Comparison of ENCODE assay signal across 26 cellular contexts in the genomic region with DNA sequence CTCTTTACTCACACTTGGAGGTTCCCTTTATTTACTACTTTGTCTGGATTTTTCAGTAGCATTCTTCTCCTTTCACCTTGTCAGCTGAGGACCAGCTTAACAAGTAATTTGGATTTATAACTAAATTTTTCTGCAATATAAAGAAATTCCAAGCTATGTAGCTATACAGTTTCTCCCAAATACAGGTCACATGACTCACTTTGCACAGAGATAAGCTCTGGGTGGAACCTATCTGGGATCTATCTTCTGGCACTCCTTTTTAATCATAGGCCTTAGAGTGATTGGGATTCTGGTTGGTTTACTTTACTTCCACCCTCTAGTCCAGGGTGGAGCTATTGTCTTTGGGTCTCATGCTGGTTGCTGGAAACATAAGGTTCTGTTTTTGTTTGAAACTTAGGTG. TPM values are rescaled to one million over a fixed set of nuclear protein-coding genes. Genes with fewer than 3 reads are reported as not detected.
DNase-seq lines count a peak whose midpoint lies in the region; ATAC-seq, FAIRE-seq and TF ChIP-seq lines count a peak whose summit lies in the region.
"Had no signal": no experiment of that assay in that cellular context is flagged by ENCODE, and none has a peak within 500 bp of the region (broad histone marks: within the 10 kb centered on the region; RNA-seq: fewer than 3 reads in every experiment).

No MANE protein-coding gene starts in this region.

- TF ChIP-seq RAD21 in K562 (CRISPR knock-in tag; conservative IDR thresholded peaks at IDR 0.05 in 1 of 2, IDR thresholded peaks at IDR 0.05 in 1 of 2) = no peak

- TF ChIP-seq EP300 in K562 (IDR thresholded peaks at IDR 0.05; ENCODE audit: low read length) = no peak

- H3K79me2 ChIP-seq in K562 (ENCODE audit: control insufficient read depth, insufficient read depth, low read length) = no peaks in the 10 kb centered on the region

- no peak overlapping the region for H3K4me3 ChIP-seq in K562
- H3K4me3 ChIP-seq: HAP-1, skin epidermis, upper lobe of right lung had no signal

- DNase-seq in activated naive CD4-positive, alpha-beta T cell treated with anti-CD3 and anti-CD28 coated beads for 36 hours = no peak
- DNase-seq in activated naive CD4-positive, alpha-beta T cell (lab: John Stamatoyannopoulos, UW) = no peak
- DNase-seq in KG1 (lab: John Stamatoyannopoulos, UW) (peak; percentile 0), K562 (ENCODE audit: extremely low read depth in 1 of 4, low spot score in 3 of 4) (peak in 2 of 4 experiments; percentile 9), COR-L47 (lab: John Stamatoyannopoulos, UW) (no peak), HCEC 1CT (no peak)
- DNase-seq in effector CD4-positive, alpha-beta T cell = no peak
- DNase-seq: activated CD4-positive, CD25-positive, alpha-beta regulatory T cell; activated naive CD4-positive, alpha-beta T cell treated with Interleukin-2 at 50 U/mL for 16 hours; activated T-cell treated with anti-CD3 and anti-CD28 coated beads, Interleukin-2, amount 50 U/mL, for 48 hours; BE2C; EL; heart left ventricle; left cardiac atrium; NCI-H1105; NCI-H1930; NCI-H526 treated with DMSO at 0.1 percent for 48 hours; occipital lobe; stimulated activated CD4-positive, alpha-beta T cell treated with anti-CD3 and anti-CD28 coated beads, Interleukin-1b, Interleukin-23, amount 100 ng/mL, for 48 hours; T1000; upper lobe of right lung had no signal

- no peak for TF ChIP-seq POLR2A in K562 (conservative IDR thresholded peaks at IDR 0.05)

- CTCF ChIA-PET in activated naive CD4-positive, alpha-beta T cell treated with anti-CD3 and anti-CD28 coated beads for 36 hours (lab: Charles Lee) = interaction anchor here (1.7 kb wide), 1 partner anchor 40 kb away, joined by 4 read pairs; no protein-coding TSS in a partner anchor
- CTCF ChIA-PET in K562 (lab: Yijun Ruan, JAX; ENCODE audit: low intra/inter-chr PET ratio) = no interaction called here

- no peaks in the 10 kb centered on the region for H3K9me1 ChIP-seq in K562 (ENCODE audit: control insufficient read depth, insufficient read depth, low read length)

- no peak overlapping the region for H3K4me3 Mint-ChIP-seq in activated naive CD4-positive, alpha-beta T cell treated with anti-CD3 and anti-CD28 coated beads for 36 hours
- no peak overlapping the region for H3K4me3 Mint-ChIP-seq in stimulated activated memory B cell treated with anti-CD40 and anti-IgM and Interleukin-4, amounts not matched to agents 10 μg/mL and 1 μg/mL and 100 μg/mL, for 72 hours

- no peak for ATAC-seq in K562
- ATAC-seq in stimulated activated memory B cell treated with anti-CD40 and anti-IgM and Interleukin-4, amounts not matched to agents 10 μg/mL and 1 μg/mL and 100 μg/mL, for 72 hours = no peak
- ATAC-seq: heart left ventricle, HepG2, left cardiac atrium, upper lobe of right lung had no signal

- peaks cover 38% of the 10 kb centered on the region for H3K4me1 Mint-ChIP-seq in activated naive CD4-positive, alpha-beta T cell treated with anti-CD3 and anti-CD28 coated beads for 36 hours (ENCODE audit: low read depth)
- peaks cover 37% of the 10 kb centered on the region for H3K4me1 Mint-ChIP-seq in stimulated activated memory B cell treated with anti-CD40 and anti-IgM and Interleukin-4, amounts not matched to agents 10 μg/mL and 1 μg/mL and 100 μg/mL, for 72 hours

- in situ Hi-C loops in K562 (cut with MboI) = no loop called here

- H3K27ac Mint-ChIP-seq in activated naive CD4-positive, alpha-beta T cell treated with anti-CD3 and anti-CD28 coated beads for 36 hours = peak overlapping the region; percentile 46
- peak overlapping the region; percentile 62 for H3K27ac Mint-ChIP-seq in stimulated activated memory B cell treated with anti-CD40 and anti-IgM and Interleukin-4, amounts not matched to agents 10 μg/mL and 1 μg/mL and 100 μg/mL, for 72 hours

- FAIRE-seq in K562 (lab: Jason Lieb, UNC) = no peak
- FAIRE-seq: HepG2 had no signal

- no peaks in the 10 kb centered on the region for H4K20me1 ChIP-seq in K562 (replicated peaks; ENCODE audit: control insufficient read depth, insufficient read depth, low read length)

- no peaks in the 10 kb centered on the region for H3K36me3 Mint-ChIP-seq in activated naive CD4-positive, alpha-beta T cell treated with anti-CD3 and anti-CD28 coated beads for 36 hours (ENCODE audit: low read depth)
- no peaks in the 10 kb centered on the region for H3K36me3 Mint-ChIP-seq in stimulated activated memory B cell treated with anti-CD40 and anti-IgM and Interleukin-4, amounts not matched to agents 10 μg/mL and 1 μg/mL and 100 μg/mL, for 72 hours

- H3K4me1 ChIP-seq in K562 (replicated peaks in 1 of 2; ENCODE audit: control insufficient read depth in 2 of 2, insufficient read depth in 2 of 2, low read length in 2 of 2) = peaks cover 7 to 34% of the 10 kb centered on the region in 2 experiments; a peak in 4 of 5 replicates
- H3K4me1 ChIP-seq: BE2C, HAP-1, upper lobe of right lung had no signal

- H3K9me3 ChIP-seq in K562 (replicated peaks; ENCODE audit: control insufficient read depth, insufficient read depth, low read depth, low read length) = no peaks in the 10 kb centered on the region
- H3K9me3 ChIP-seq: BE2C, HAP-1, heart left ventricle, upper lobe of right lung had no signal

- intact Hi-C loops in activated naive CD4-positive, alpha-beta T cell treated with anti-CD3 and anti-CD28 coated beads for 36 hours (cut with micrococcal nuclease) = loop anchor here (5.0 kb wide), 1 partner anchor 91 kb away; no protein-coding TSS in a partner anchor
- intact Hi-C loops in K562 (cut with micrococcal nuclease) = loop anchor here (5.0 kb wide), 2 partner anchors 91 to 146 kb away; no protein-coding TSS in a partner anchor

- H3K36me3 ChIP-seq in K562 (ENCODE audit: control insufficient read depth, insufficient read depth, low read length) = no peaks in the 10 kb centered on the region
- H3K36me3 ChIP-seq: BE2C, HAP-1, heart left ventricle, upper lobe of right lung had no signal

- H3K27ac ChIP-seq in K562 (ENCODE audit: extremely low read depth, low read depth, low read length) = no peak overlapping the region
- H3K27ac ChIP-seq: RWPE1 had no signal

- H3K4me2 ChIP-seq in K562 (ENCODE audit: insufficient read depth, low read length) = no peak overlapping the region

- BruUV-seq in K562 (replicated peaks; lab: Mats Ljungman, UMichigan) = no TSS peak

- no peak overlapping the region for H3K9ac ChIP-seq in K562 (ENCODE audit: insufficient read depth in 1 of 2, low read depth in 2 of 2, low read length in 2 of 2)

- POLR2A ChIA-PET in K562 (lab: Yijun Ruan, JAX) = no interaction called here

- no peaks in the 10 kb centered on the region for H3K9me3 Mint-ChIP-seq in activated naive CD4-positive, alpha-beta T cell treated with anti-CD3 and anti-CD28 coated beads for 36 hours
- peaks cover 2% of the 10 kb centered on the region for H3K9me3 Mint-ChIP-seq in stimulated activated memory B cell treated with anti-CD40 and anti-IgM and Interleukin-4, amounts not matched to agents 10 μg/mL and 1 μg/mL and 100 μg/mL, for 72 hours

- H3K27me3 Mint-ChIP-seq in activated naive CD4-positive, alpha-beta T cell treated with anti-CD3 and anti-CD28 coated beads for 36 hours (ENCODE audit: low read depth) = no peaks in the 10 kb centered on the region
- H3K27me3 Mint-ChIP-seq in stimulated activated memory B cell treated with anti-CD40 and anti-IgM and Interleukin-4, amounts not matched to agents 10 μg/mL and 1 μg/mL and 100 μg/mL, for 72 hours = no peaks in the 10 kb centered on the region

- peak overlapping the region; percentile 26 for H2AFZ ChIP-seq in K562 (ENCODE audit: low read depth, low read length)

- no peak for TF ChIP-seq CTCF in K562 (IDR thresholded peaks at IDR 0.05 in 2 of 3, conservative IDR thresholded peaks at IDR 0.05 in 1 of 3; ENCODE audit: insufficient read depth in 2 of 3, low read depth in 1 of 3, low read length in 3 of 3)

- H3K27me3 ChIP-seq in K562 (ENCODE audit: control insufficient read depth in 2 of 2, insufficient read depth in 2 of 2, low read length in 2 of 2) = no peaks in the 10 kb centered on the region
- H3K27me3 ChIP-seq: BE2C, upper lobe of right lung had no signal

TF ChIP-seq in K562, 482 proteins besides CTCF, POLR2A, EP300 and RAD21 (continues in another document):
- TF ChIP-seq, protein P1, sequence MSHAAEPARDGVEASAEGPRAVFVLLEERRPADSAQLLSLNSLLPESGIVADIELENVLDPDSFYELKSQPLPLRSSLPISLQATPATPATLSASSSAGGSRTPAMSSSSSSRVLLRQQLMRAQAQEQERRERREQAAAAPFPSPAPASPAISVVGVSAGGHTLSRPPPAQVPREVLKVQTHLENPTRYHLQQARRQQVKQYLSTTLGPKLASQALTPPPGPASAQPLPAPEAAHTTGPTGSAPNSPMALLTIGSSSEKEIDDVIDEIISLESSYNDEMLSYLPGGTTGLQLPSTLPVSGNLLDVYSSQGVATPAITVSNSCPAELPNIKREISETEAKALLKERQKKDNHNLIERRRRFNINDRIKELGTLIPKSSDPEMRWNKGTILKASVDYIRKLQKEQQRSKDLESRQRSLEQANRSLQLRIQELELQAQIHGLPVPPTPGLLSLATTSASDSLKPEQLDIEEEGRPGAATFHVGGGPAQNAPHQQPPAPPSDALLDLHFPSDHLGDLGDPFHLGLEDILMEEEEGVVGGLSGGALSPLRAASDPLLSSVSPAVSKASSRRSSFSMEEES (CRISPR knock-in tag; IDR thresholded peaks at IDR 0.05) = peak; percentile 93
- TF ChIP-seq RAD51 (IDR thresholded peaks at IDR 0.05; ENCODE audit: borderline replicate concordance, low read depth) = peak; percentile 51; the same call in 1 of the 2 replicates
- TF ChIP-seq FOSL1 (tag; conservative IDR thresholded peaks at IDR 0.05) = peak; percentile 44; the same call in 1 of the 2 replicates

RNA-seq across cellular contexts. Expression of a gene that starts 34.9 kb away (rescaled TPM):
- total RNA-seq in activated naive CD4-positive, alpha-beta T cell treated with anti-CD3 and anti-CD28 coated beads for 36 hours = 10 to 100 TPM; 54.0 to 55.6 TPM
- 7.1 and 28.5 TPM in 2 replicates for total RNA-seq in K562 (2011; cell fraction: chromatin; rRNA removed; ENCODE audit: low replicate concordance)
- total RNA-seq in K562 (2011; cell fraction: nucleolus; rRNA removed) = 4.2 and 6.4 TPM in 2 replicates
- total RNA-seq in K562 (2011; cell fraction: nucleoplasm; rRNA removed) = 8.8 and 15.3 TPM in 2 replicates
- 40.8 and 43.4 TPM in 2 replicates for total RNA-seq in K562 (2014; rRNA removed)
- total RNA-seq in K562 (2014; rRNA removed; fragmentation: Illumina TruSeq; extraction: Trizol) = 72.9 and 82.8 TPM in 2 replicates
- 66.8 and 72.3 TPM in 2 replicates for total RNA-seq in K562 (2015; rRNA removed; fragmentation: Illumina TruSeq; extraction: Trizol)
- total RNA-seq in K562 (2021) = 50.1 and 50.7 TPM in 2 replicates
- polyA plus RNA-seq in K562 (2011; rRNA removed) = 29.4 and 50.9 TPM in 2 replicates
- polyA plus RNA-seq in K562 (2011; cell fraction: cytosol; rRNA removed) = 6.9 and 10.6 TPM in 2 replicates
- 17.8 and 22.4 TPM in 2 replicates for polyA plus RNA-seq in K562 (2011; cell fraction: nucleus; rRNA removed)
- 31.4 and 44.2 TPM in 2 replicates for polyA plus RNA-seq in K562 (2012)
- polyA plus RNA-seq in K562 (2014; fragmentation: Illumina TruSeq; extraction: Trizol) = 53.0 and 64.7 TPM in 2 replicates
- polyA plus RNA-seq in K562 (2014; fragmentation: Nextera tagmentation; extraction: Ambion mirVana) = 10 to 100 TPM; 28.1 to 29.3 TPM
- 38.6 and 39.5 TPM in 2 replicates for polyA plus RNA-seq in K562 (2014; rRNA removed)
- 33.6 and 42.1 TPM in 2 replicates for polyA minus RNA-seq in K562 (2011; rRNA and poly(A)+ RNA removed)
- polyA minus RNA-seq in K562 (2011; cell fraction: cytosol; rRNA and poly(A)+ RNA removed) = 18.1 and 24.6 TPM in 2 replicates
- polyA minus RNA-seq in K562 (2011; cell fraction: nucleus; rRNA and poly(A)+ RNA removed) = 11.6 and 13.8 TPM in 2 replicates
